1 cellular context compared by ENCODE assay signal in genomic region chr1:93716163-93716562, GRCh38.
TF ChIP-seq lines count a peak whose summit lies in the region.

No MANE protein-coding gene starts in this region.

TF ChIP-seq in HepG2, 621 proteins besides CTCF, POLR2A, EP300 and RAD21:
- TF ChIP-seq ZNF616 (CRISPR knock-in tag; IDR thresholded peaks at IDR 0.05; ENCODE audit: low read depth), result no peak
- no peak for TF ChIP-seq MAFF (IDR thresholded peaks at IDR 0.05; ENCODE audit: low read depth, low read length)
- no peak for TF ChIP-seq DR1 (CRISPR knock-in tag; IDR thresholded peaks at IDR 0.05)
- no peak for TF ChIP-seq YY1 (IDR thresholded peaks at IDR 0.05; ENCODE audit: insufficient read depth, insufficient replicate concordance, low read depth, low read length)
- TF ChIP-seq SP140L (CRISPR knock-in tag; IDR thresholded peaks at IDR 0.05; ENCODE audit: borderline replicate concordance), result no peak
- no peak for TF ChIP-seq TRIM24 (CRISPR knock-in tag; IDR thresholded peaks at IDR 0.05)
- no peak for TF ChIP-seq ZNF337 (CRISPR knock-in tag; IDR thresholded peaks at IDR 0.05; ENCODE audit: borderline replicate concordance, low read depth)
- TF ChIP-seq ZNF556 (CRISPR knock-in tag; IDR thresholded peaks at IDR 0.05; ENCODE audit: borderline replicate concordance), result no peak
- no peak for TF ChIP-seq ZNF235 (CRISPR knock-in tag; IDR thresholded peaks at IDR 0.05; ENCODE audit: borderline replicate concordance)
- TF ChIP-seq PHF5A (CRISPR knock-in tag; IDR thresholded peaks at IDR 0.05; ENCODE audit: low read depth, unreplicated experiment), result no peak
- TF ChIP-seq DMTF1 (CRISPR knock-in tag; IDR thresholded peaks at IDR 0.05), result no peak
- no peak for TF ChIP-seq KLF9 (CRISPR knock-in tag; IDR thresholded peaks at IDR 0.05; ENCODE audit: low read depth)
- TF ChIP-seq DRAP1 (CRISPR knock-in tag; IDR thresholded peaks at IDR 0.05), result no peak
